ENCODE assay signal across 8 cellular contexts in genomic region chr14:55271572-55272414, GRCh38. TPM values are rescaled to one million over a fixed set of nuclear protein-coding genes. Genes with fewer than 3 reads are reported as not detected.
A peak's percentile ranks its signal among the peaks of the same experiment; 100 is the strongest.
DNase-seq lines count a peak whose midpoint lies in the region; ATAC-seq and TF ChIP-seq lines count a peak whose summit lies in the region.

No MANE protein-coding gene starts in this region.

- DNase-seq in AML-193 (lab: John Stamatoyannopoulos, UW): peak; percentile 65 to 68
- DNase-seq in NCI-H446 treated with DMSO at 0.1 percent for 48 hours (lab: John Stamatoyannopoulos, UW): peak; percentile 57
- peak; percentile 41 for DNase-seq in activated CD4-positive, alpha-beta T cell treated with anti-CD3 and anti-CD28 coated beads, Interleukin-2, amount 50 U/mL, for 1 hour
- peak; percentile 81 for DNase-seq in dermis blood vessel endothelial cell
- peak; percentile 36 to 42 for DNase-seq in stimulated activated CD4-positive, alpha-beta T cell treated with anti-CD3 and anti-CD28 coated beads, Interleukin-2, amount 100 ng/mL, for 48 hours

- ATAC-seq in GM18907 (IDR thresholded peaks at IDR 0.05; ENCODE audit: unreplicated experiment) (peak; percentile 54), HG03139 (IDR thresholded peaks at IDR 0.05; ENCODE audit: unreplicated experiment) (peak; percentile 31)

- H3K27me3 ChIP-seq in liver (ENCODE audit: control insufficient read depth in 4 of 4, insufficient read depth in 4 of 4, low read length in 3 of 4): no peaks in the 10 kb centered on the region

- H3K27ac ChIP-seq in liver (ENCODE audit: low read depth in 1 of 2, low read length in 2 of 2): peak overlapping the region; percentile 86 to 94

- no peaks in the 10 kb centered on the region for H3K36me3 ChIP-seq in liver (ENCODE audit: control insufficient read depth in 4 of 4, insufficient read depth in 3 of 4, low read depth in 1 of 4, low read length in 3 of 4)

- no peaks in the 10 kb centered on the region for H3K9me3 ChIP-seq in liver (ENCODE audit: control insufficient read depth in 4 of 4, low read length in 3 of 4)

- no peak for TF ChIP-seq RAD21 in liver (IDR thresholded peaks at IDR 0.05)

- peaks cover 4 to 22% (median 13%) of the 10 kb centered on the region in 4 donors for H3K4me1 ChIP-seq in liver (ENCODE audit: control insufficient read depth in 4 of 4, insufficient read depth in 4 of 4, low read length in 3 of 4)

- peak; percentile 5 for TF ChIP-seq CTCF in liver (IDR thresholded peaks at IDR 0.05; ENCODE audit: low read depth, low read length, missing input control)

- WGBS in liver: under 1% methylated on average over 82 of the region's 82 CpGs

- peak overlapping the region; percentile 69 to 81 for H3K9ac ChIP-seq in liver (ENCODE audit: low read depth in 1 of 2, low read length in 2 of 2)

- peak overlapping the region; percentile 78 to 97 (median 89) for H3K4me3 ChIP-seq in liver (ENCODE audit: low read depth in 1 of 3, low read length in 3 of 3)

TF ChIP-seq in liver, 16 proteins besides CTCF, POLR2A, EP300 and RAD21:
- no peak for TF ChIP-seq GABPA (IDR thresholded peaks at IDR 0.05 in 1 of 2, conservative IDR thresholded peaks at IDR 0.05 in 1 of 2)
- no peak for TF ChIP-seq ZBTB33 (IDR thresholded peaks at IDR 0.05)
- TF ChIP-seq HNF4A (conservative IDR thresholded peaks at IDR 0.05): peak in 1 of 2 donors; percentile 25
- TF ChIP-seq REST (IDR thresholded peaks at IDR 0.05): no peak
- TF ChIP-seq EGR1 (IDR thresholded peaks at IDR 0.05; ENCODE audit: low read depth in 2 of 2): no peak
- TF ChIP-seq RXRA (IDR thresholded peaks at IDR 0.05): peak in 1 of 2 donors; percentile 23
- no peak for TF ChIP-seq HNF4G (IDR thresholded peaks at IDR 0.05)
- no peak for TF ChIP-seq YY1 (IDR thresholded peaks at IDR 0.05)
- no peak for TF ChIP-seq ATF3 (IDR thresholded peaks at IDR 0.05)
- TF ChIP-seq FOXA1 (IDR thresholded peaks at IDR 0.05): no peak
- peak; percentile 15 for TF ChIP-seq SP1 (IDR thresholded peaks at IDR 0.05)
- TF ChIP-seq NR2F2 (IDR thresholded peaks at IDR 0.05): no peak
- peak; percentile 34 for TF ChIP-seq TAF1 (conservative IDR thresholded peaks at IDR 0.05)
- TF ChIP-seq JUND (IDR thresholded peaks at IDR 0.05): no peak
- no peak for TF ChIP-seq FOXA2 (IDR thresholded peaks at IDR 0.05)
- no peak for TF ChIP-seq MAX (IDR thresholded peaks at IDR 0.05)

RNA-seq across cellular contexts. Expression of gene FBXO34, which starts 0.6 kb away (rescaled TPM):
- total RNA-seq in dermis blood vessel endothelial cell (25.2 and 25.7 TPM in 2 replicates), liver (10 to 100 TPM; 14.1 to 25.8 TPM)
- 1 to 10 TPM; 4.2 to 6.1 TPM for polyA plus RNA-seq in liver

Comparison
In these comparisons a context has a peak if more than half of its experiments do, and no peak if none do; other contexts are left out.
1. Peak in every context shown above with its lines: DNase-seq, ATAC-seq, H3K4me3 ChIP-seq and H3K27ac ChIP-seq.